In the genomic region with DNA sequence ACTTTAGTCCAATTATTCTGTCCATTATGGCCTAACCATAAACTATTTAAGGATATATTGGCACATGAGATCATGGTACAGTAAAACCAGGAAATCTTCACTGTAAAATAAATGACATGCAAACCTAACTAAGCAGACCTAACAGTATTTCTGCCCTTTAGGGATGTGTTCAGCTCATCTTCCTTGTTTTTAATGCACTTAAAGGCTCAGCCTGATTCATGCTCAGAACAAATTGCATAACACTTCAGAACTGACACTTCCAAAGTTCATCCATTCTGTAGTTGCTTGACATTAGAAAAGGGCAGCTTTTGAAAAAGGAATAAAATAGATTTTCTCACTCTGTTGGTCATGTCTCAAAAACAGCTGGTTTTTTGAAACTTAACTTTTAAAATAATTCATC, we compare ENCODE assay signal across 17 cellular contexts.
"Had no signal": no experiment of that assay in that cellular context is flagged by ENCODE, and none has a peak within 500 bp of the region (broad histone marks: within the 10 kb centered on the region; RNA-seq: fewer than 3 reads in every experiment).

No MANE protein-coding gene starts in this region.

- H3K27me3 ChIP-seq: right atrium auricular region had no signal

- H3K4me3 ChIP-seq: right atrium auricular region had no signal

- H3K27ac ChIP-seq: right atrium auricular region had no signal

- H3K4me1 ChIP-seq: right atrium auricular region had no signal

- ATAC-seq: activated naive CD8-positive, alpha-beta T cell treated with anti-CD3 and anti-CD28 coated beads, Interleukin-2, amount 50 U/mL, for 24 hours; natural killer cell treated with Interleukin-12 subunit alpha and Interleukin-12 subunit beta and Interleukin-15 and Interleukin-18, amount 100 ng/mL, for 72 hours had no signal

- H3K9me3 ChIP-seq: right atrium auricular region had no signal

- H3K36me3 ChIP-seq: right atrium auricular region had no signal

- DNase-seq: activated CD4-positive, alpha-beta T cell treated with anti-CD3 and anti-CD28 coated beads for 1 hour; activated CD4-positive, alpha-beta T cell treated with anti-CD3 and anti-CD28 coated beads, Interleukin-2, amount 50 U/mL, for 4 hours; activated naive CD4-positive, alpha-beta T cell treated with anti-CD3 and anti-CD28 coated beads for 36 hours; activated naive CD8-positive, alpha-beta T cell treated with anti-CD3 and anti-CD28 coated beads, Interleukin-2, amount 50 U/mL, for 24 hours; activated T-cell treated with anti-CD3 and anti-CD28 coated beads for 4 hours; central memory CD4-positive, alpha-beta T cell; cortex of kidney; effector memory CD4-positive, alpha-beta T cell; hippocampal formation; small intestine; stimulated activated CD4-positive, alpha-beta T cell treated with anti-CD3 and anti-CD28 coated beads, Interleukin-4, amount 100 ng/mL, for 24 hours; stimulated activated CD8-positive, alpha-beta memory T cell treated with anti-CD3 and anti-CD28 coated beads, Interleukin-4, amount 100 ng/mL, for 48 hours; stimulated activated naive CD4-positive, alpha-beta T cell treated with Interleukin-2 at 50 U/mL for 16 hours; substantia nigra; trophoblast cell had no signal
